ENCODE assay signal across 23 cellular contexts in genomic region chr2:216346781-216347180, GRCh38. TPM values are rescaled to one million over a fixed set of nuclear protein-coding genes. Genes with fewer than 3 reads are reported as not detected.
DNase-seq lines count a peak whose midpoint lies in the region; ATAC-seq, FAIRE-seq and TF ChIP-seq lines count a peak whose summit lies in the region.
"Had no signal": no experiment of that assay in that cellular context is flagged by ENCODE, and none has a peak within 500 bp of the region (broad histone marks: within the 10 kb centered on the region; RNA-seq: fewer than 3 reads in every experiment).

No MANE protein-coding gene starts in this region.

- H3K9ac ChIP-seq in BLaER1 treated with 17β-estradiol and CSF1 and Interleukin-3, amounts not matched to agents 10 nM and 100 nM: no peak overlapping the region

- intact Hi-C loops in pancreas (cut with DNase I): no loop called here

- H4K20me1 ChIP-seq in BLaER1 treated with 17β-estradiol and CSF1 and Interleukin-3, amounts not matched to agents 10 nM and 100 nM: no peaks in the 10 kb centered on the region

- TF ChIP-seq CTCF in pancreas (IDR thresholded peaks at IDR 0.05): no peak

- TF ChIP-seq POLR2A in erythroblast (IDR thresholded peaks at IDR 0.05; ENCODE audit: low read length): no peak

- no peaks in the 10 kb centered on the region for H3K9me3 ChIP-seq in BLaER1 treated with 17β-estradiol and CSF1 and Interleukin-3, amounts not matched to agents 10 nM and 100 nM (replicated peaks in 1 of 11)
- H3K9me3 ChIP-seq in pancreas: no peaks in the 10 kb centered on the region
- H3K9me3 ChIP-seq: Caco-2, transverse colon had no signal

- H3K27ac Mint-ChIP-seq in activated T-helper 17 cell treated with anti-CD3 and anti-CD28 coated beads, Interleukin-2, amount 50 U/mL, for 72 hours: no peak overlapping the region
- H3K27ac Mint-ChIP-seq in immature natural killer cell: peak overlapping the region in 4 of 6 donors; percentile 7 to 60 (median 28)
- H3K27ac Mint-ChIP-seq: activated CD4-positive, alpha-beta T cell treated with anti-CD3 and anti-CD28 coated beads, Interleukin-2, amount 10 ng/mL, durations not matched to agents 24 days and 14 days had no signal

- no peak overlapping the region for H3K4me3 ChIP-seq in BLaER1 treated with 17β-estradiol and CSF1 and Interleukin-3, amounts not matched to agents 10 nM and 100 nM
- no peak overlapping the region for H3K4me3 ChIP-seq in pancreas
- H3K4me3 ChIP-seq: transverse colon had no signal

- peaks cover 45% of the 10 kb centered on the region for H3K4me1 Mint-ChIP-seq in activated T-helper 17 cell treated with anti-CD3 and anti-CD28 coated beads, Interleukin-2, amount 50 U/mL, for 72 hours
- H3K4me1 Mint-ChIP-seq in immature natural killer cell: peaks cover 41 to 50% of the 10 kb centered on the region in 2 donors

- peak; percentile 25 for ATAC-seq in activated T-helper 17 cell treated with anti-CD3 and anti-CD28 coated beads, Interleukin-2, amount 50 U/mL, for 72 hours (replicated peaks)
- no peak for ATAC-seq in pancreas
- no peak for ATAC-seq in HG03025 (IDR thresholded peaks at IDR 0.05; ENCODE audit: low FRiP score, unreplicated experiment)
- ATAC-seq: esophagus mucosa, left ventricle myocardium superior had no signal

- peak; percentile 75 for DNase-seq in GDM1 (lab: John Stamatoyannopoulos, UW)
- no peak for DNase-seq in immature natural killer cell
- no peak for DNase-seq in pancreas
- DNase-seq in urothelium cell line (ENCODE audit: low spot score): no peak
- DNase-seq in erythroblast (lab: John Stamatoyannopoulos, UW): no peak
- DNase-seq: activated CD4-positive, alpha-beta T cell treated with anti-CD3 and anti-CD28 coated beads, Interleukin-2, amount 10 ng/mL, durations not matched to agents 24 days and 14 days; Caco-2; glutamatergic neuron; left ventricle myocardium superior; NCI-H1105 treated with DMSO at 0.1 percent for 48 hours; NCI-H510A treated with DMSO at 0.1 percent for 48 hours; nucleus accumbens; retina; RPMI8226; stimulated activated naive CD4-positive, alpha-beta T cell treated with Interleukin-2 at 50 U/mL for 16 hours; transverse colon had no signal

- peak overlapping the region in 9 of 11 experiments; percentile 11 to 38 (median 19); a peak in 11 of 22 replicates for H3K4me2 ChIP-seq in BLaER1 treated with 17β-estradiol and CSF1 and Interleukin-3, amounts not matched to agents 10 nM and 100 nM

- H3K4me3 Mint-ChIP-seq in activated T-helper 17 cell treated with anti-CD3 and anti-CD28 coated beads, Interleukin-2, amount 50 U/mL, for 72 hours: no peak overlapping the region
- no peak overlapping the region for H3K4me3 Mint-ChIP-seq in immature natural killer cell
- H3K4me3 Mint-ChIP-seq: activated CD4-positive, alpha-beta T cell treated with anti-CD3 and anti-CD28 coated beads, Interleukin-2, amount 10 ng/mL, durations not matched to agents 24 days and 14 days had no signal

- 56 to 67% methylated on average over 3 of the region's 3 CpGs for WGBS in pancreas, 2 donors

- H3K36me3 ChIP-seq in BLaER1 treated with 17β-estradiol and CSF1 and Interleukin-3, amounts not matched to agents 10 nM and 100 nM: no peaks in the 10 kb centered on the region
- no peaks in the 10 kb centered on the region for H3K36me3 ChIP-seq in pancreas
- H3K36me3 ChIP-seq: transverse colon had no signal

- H3K27me3 Mint-ChIP-seq in activated T-helper 17 cell treated with anti-CD3 and anti-CD28 coated beads, Interleukin-2, amount 50 U/mL, for 72 hours: no peaks in the 10 kb centered on the region
- peaks cover 0 to 9% (median 6%) of the 10 kb centered on the region in 3 donors for H3K27me3 Mint-ChIP-seq in immature natural killer cell (ENCODE audit: low read depth in 3 of 3)

- no peaks in the 10 kb centered on the region for H3K9me3 Mint-ChIP-seq in activated T-helper 17 cell treated with anti-CD3 and anti-CD28 coated beads, Interleukin-2, amount 50 U/mL, for 72 hours
- no peaks in the 10 kb centered on the region for H3K9me3 Mint-ChIP-seq in immature natural killer cell

- H3K27ac ChIP-seq in BLaER1 treated with 17β-estradiol and CSF1 and Interleukin-3, amounts not matched to agents 10 nM and 100 nM: no peak overlapping the region
- H3K27ac ChIP-seq in pancreas: no peak overlapping the region
- H3K27ac ChIP-seq: transverse colon had no signal

- FAIRE-seq in pancreas (lab: Jason Lieb, UNC): no peak
- FAIRE-seq in urothelium cell line (lab: Jason Lieb, UNC): no peak
- FAIRE-seq: H54, HTR-8/SVneo had no signal

- peaks cover 9 to 29% (median 14%) of the 10 kb centered on the region in 10 experiments; a peak in 19 of 20 replicates for H3K4me1 ChIP-seq in BLaER1 treated with 17β-estradiol and CSF1 and Interleukin-3, amounts not matched to agents 10 nM and 100 nM
- H3K4me1 ChIP-seq in pancreas: no peaks in the 10 kb centered on the region
- H3K4me1 ChIP-seq: Caco-2, transverse colon had no signal

- no peaks in the 10 kb centered on the region for H3K36me3 Mint-ChIP-seq in activated T-helper 17 cell treated with anti-CD3 and anti-CD28 coated beads, Interleukin-2, amount 50 U/mL, for 72 hours (ENCODE audit: low read depth)
- H3K36me3 Mint-ChIP-seq in immature natural killer cell: no peaks in the 10 kb centered on the region

- H3K27me3 ChIP-seq in BLaER1 treated with 17β-estradiol and CSF1 and Interleukin-3, amounts not matched to agents 10 nM and 100 nM: no peaks in the 10 kb centered on the region
- H3K27me3 ChIP-seq in pancreas: no peaks in the 10 kb centered on the region
- H3K27me3 ChIP-seq: transverse colon had no signal

RNA-seq across cellular contexts. Expression of gene MARCHF4, which starts 25.5 kb away (rescaled TPM):
- total RNA-seq in activated T-helper 17 cell treated with anti-CD3 and anti-CD28 coated beads, Interleukin-2, amount 50 U/mL, for 72 hours: not detected
- polyA plus RNA-seq in immature natural killer cell: under 1 TPM in 1 of 3 donors, not detected in 2; 0.19 TPM
- total RNA-seq in pancreas: 1 to 10 TPM in 1 of 6 donors, under 1 TPM in 5; 0.19 to 1.2 (median 0.34) TPM
- 1 to 10 TPM; 1.7 to 4.1 TPM for polyA plus RNA-seq in pancreas
- total RNA-seq: activated CD4-positive, alpha-beta T cell treated with anti-CD3 and anti-CD28 coated beads, Interleukin-2, amount 10 ng/mL, durations not matched to agents 24 days and 14 days; Caco-2; cardiac septum; esophagus mucosa; left ventricle myocardium superior had no signal
